ENCODE assay signal across 8 cellular contexts in the genomic region with DNA sequence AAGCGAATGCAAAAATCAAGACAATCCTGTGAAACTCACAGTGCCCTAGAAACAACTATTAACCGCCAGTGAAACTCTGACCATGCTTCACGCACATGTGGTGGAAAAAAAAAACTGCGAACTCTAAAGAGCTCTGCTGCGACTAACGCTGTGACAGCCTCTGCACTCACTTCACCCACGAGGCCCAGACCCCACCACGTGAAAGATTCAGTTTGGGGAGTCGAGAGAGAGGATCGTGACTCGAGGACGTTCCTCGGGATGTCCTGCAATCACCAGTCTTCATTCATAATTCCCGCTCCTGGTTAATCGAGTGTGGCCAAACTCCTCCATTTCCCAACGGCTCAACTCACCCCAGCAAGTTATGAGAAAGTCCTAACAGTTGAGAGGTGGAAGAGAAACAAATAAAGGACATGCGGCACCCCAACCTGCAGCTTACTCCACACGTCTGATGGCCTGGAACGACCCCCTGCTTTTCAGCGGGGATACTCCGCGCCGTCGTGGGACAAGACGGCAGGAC. TPM values are rescaled to one million over a fixed set of nuclear protein-coding genes. Genes with fewer than 3 reads are reported as not detected.
DNase-seq lines count a peak whose midpoint lies in the region; ATAC-seq, FAIRE-seq and TF ChIP-seq lines count a peak whose summit lies in the region.

No MANE protein-coding gene starts in this region.

- no peak for TF ChIP-seq CTCF in bronchial epithelial cell (IDR thresholded peaks at IDR 0.05; ENCODE audit: insufficient read depth, low read length, severe bottlenecking)

- peak overlapping the region; percentile 81 for H3K4me3 ChIP-seq in bronchial epithelial cell (ENCODE audit: low read depth, low read length)

- no peaks in the 10 kb centered on the region for H3K9me3 Mint-ChIP-seq in memory B cell

- H3K27me3 Mint-ChIP-seq in memory B cell: no peaks in the 10 kb centered on the region

- H3K27me3 ChIP-seq in bronchial epithelial cell (ENCODE audit: control insufficient read depth, insufficient read depth, low read length): no peaks in the 10 kb centered on the region

- H3K27ac Mint-ChIP-seq in memory B cell: peak overlapping the region; percentile 99

- H3K36me3 Mint-ChIP-seq in memory B cell: peaks cover 15% of the 10 kb centered on the region

- peaks cover 7% of the 10 kb centered on the region for H3K36me3 ChIP-seq in bronchial epithelial cell (ENCODE audit: control insufficient read depth, insufficient read depth, low read length)

- H3K4me1 Mint-ChIP-seq in memory B cell: peaks cover 29% of the 10 kb centered on the region

- DNase-seq in NCI-H82 (lab: John Stamatoyannopoulos, UW) (peak; percentile 52), NCI-H82 treated with DMSO at 0.1 percent for 48 hours (lab: John Stamatoyannopoulos, UW; ENCODE audit: unreplicated experiment) (no peak), T-helper 1 cell (peak in 4 of 5 donors; percentile 12 to 43 (median 18)), bronchial epithelial cell (ENCODE audit: low read depth) (no peak), memory B cell (ENCODE audit: low spot score in 2 of 2) (peak in 1 of 2 donors; percentile 19), mesenteric fat pad (ENCODE audit: low spot score) (no peak)
- peak; percentile 19 to 24 for DNase-seq in stimulated activated CD8-positive, alpha-beta memory T cell treated with anti-CD3 and anti-CD28 coated beads, Interleukin-4, amount 100 ng/mL, for 4 hours (ENCODE audit: low read depth in 2 of 2, low spot score in 1 of 2)

- no peak for FAIRE-seq in bronchial epithelial cell (lab: Jason Lieb, UNC)

- peak overlapping the region; percentile 94 for H3K4me3 Mint-ChIP-seq in memory B cell

- ATAC-seq in memory B cell (ENCODE audit: low read depth) (no peak), GM21390 (IDR thresholded peaks at IDR 0.05; ENCODE audit: unreplicated experiment) (no peak)

RNA-seq across cellular contexts. Expression of gene SERBP1, which starts 1.1 kb away (rescaled TPM):
- 247 and 282 TPM in 2 replicates for total RNA-seq in bronchial epithelial cell
- total RNA-seq in mesenteric fat pad: 151 TPM

Comparison
In these comparisons a context has a peak if more than half of its experiments do, and no peak if none do; other contexts are left out.
1. DNase-seq: peak in NCI-H82 (single experiment), T-helper 1 cell (4 of 5) and stimulated activated CD8-positive, alpha-beta memory T cell treated with anti-CD3 and anti-CD28 coated beads, Interleukin-4, amount 100 ng/mL, for 4 hours (2 of 2); none in NCI-H82 treated with DMSO at 0.1 percent for 48 hours (single experiment), bronchial epithelial cell (single experiment) and mesenteric fat pad (single experiment).